Comparison of ENCODE assay signal across 11 cellular contexts in genomic region chr12:124656214-124656516, GRCh38.
DNase-seq lines count a peak whose midpoint lies in the region; ATAC-seq, FAIRE-seq and TF ChIP-seq lines count a peak whose summit lies in the region.
"Had no signal": no experiment of that assay in that cellular context is flagged by ENCODE, and none has a peak within 500 bp of the region (broad histone marks: within the 10 kb centered on the region; RNA-seq: fewer than 3 reads in every experiment).

No MANE protein-coding gene starts in this region.

- peaks cover 32 to 68% (median 54%) of the 10 kb centered on the region in 10 experiments for H3K4me1 ChIP-seq in BLaER1 treated with 17β-estradiol and CSF1 and Interleukin-3, amounts not matched to agents 10 nM and 100 nM
- H3K4me1 ChIP-seq in gastroesophageal sphincter (peaks cover 0 to 57% (median 23%) of the 10 kb centered on the region in 3 donors), skeletal muscle satellite cell (ENCODE audit: control insufficient read depth, insufficient read depth, low read length) (peaks cover 56% of the 10 kb centered on the region)

- peak overlapping the region in 1 of 10 experiments; percentile 40; a peak in 2 of 20 replicates for H3K4me3 ChIP-seq in BLaER1 treated with 17β-estradiol and CSF1 and Interleukin-3, amounts not matched to agents 10 nM and 100 nM
- H3K4me3 ChIP-seq in gastroesophageal sphincter (no peak overlapping the region), skeletal muscle satellite cell (ENCODE audit: low read length) (no peak overlapping the region)

- 49% methylated on average over 2 of the region's 3 CpGs; no CpG with 5 or more reads in 1 of the 2 donors for WGBS in gastroesophageal sphincter (ENCODE audit: low coverage in 1 of 2), 2 donors

- TF ChIP-seq POLR2A in gastroesophageal sphincter (IDR thresholded peaks at IDR 0.05) (no peak), H54 (IDR thresholded peaks at IDR 0.05; ENCODE audit: low read depth, low read length) (no peak)

- H3K9me3 ChIP-seq in BLaER1 treated with 17β-estradiol and CSF1 and Interleukin-3, amounts not matched to agents 10 nM and 100 nM (replicated peaks in 1 of 11): no peaks in the 10 kb centered on the region
- H3K9me3 ChIP-seq in gastroesophageal sphincter: no peaks in the 10 kb centered on the region
- H3K9me3 ChIP-seq in skeletal muscle satellite cell (replicated peaks; ENCODE audit: low read length): no peaks in the 10 kb centered on the region

- ATAC-seq in gastroesophageal sphincter: no peak
- ATAC-seq: PC-3 had no signal

- no peak for FAIRE-seq in H54 (lab: Jason Lieb, UNC)

- H3K4me2 ChIP-seq in BLaER1 treated with 17β-estradiol and CSF1 and Interleukin-3, amounts not matched to agents 10 nM and 100 nM: peak overlapping the region; percentile 67 to 89 (median 73)
- peak overlapping the region; percentile 78 for H3K4me2 ChIP-seq in skeletal muscle satellite cell (ENCODE audit: low read length)

- peak overlapping the region in 7 of 11 experiments; percentile 18 to 68 (median 52); a peak in 12 of 22 replicates for H3K27ac ChIP-seq in BLaER1 treated with 17β-estradiol and CSF1 and Interleukin-3, amounts not matched to agents 10 nM and 100 nM
- H3K27ac ChIP-seq in angular gyrus (ENCODE audit: low read depth, low read length): peak overlapping the region; percentile 91
- H3K27ac ChIP-seq in gastroesophageal sphincter: peak overlapping the region; percentile 64 to 90 (median 83)

- peak overlapping the region in 7 of 11 experiments; percentile 18 to 61 (median 38); a peak in 10 of 22 replicates for H3K9ac ChIP-seq in BLaER1 treated with 17β-estradiol and CSF1 and Interleukin-3, amounts not matched to agents 10 nM and 100 nM
- H3K9ac ChIP-seq in skeletal muscle satellite cell (ENCODE audit: low read depth, low read length): no peak overlapping the region

- no peak for TF ChIP-seq CTCF in gastroesophageal sphincter (IDR thresholded peaks at IDR 0.05)

- DNase-seq in AG08396 (ENCODE audit: low spot score) (no peak), NCI-H748 treated with DMSO at 0.1 percent for 48 hours (lab: John Stamatoyannopoulos, UW) (no peak), H54 (ENCODE audit: insufficient read length, low spot score) (no peak), cerebellar nuclear complex (lab: John Stamatoyannopoulos, UW) (no peak)
- DNase-seq: activated naive CD4-positive, alpha-beta T cell treated with anti-CD3 and anti-CD28 coated beads for 36 hours; Karpas-422; PC-3 had no signal

- TF ChIP-seq EP300 in gastroesophageal sphincter (IDR thresholded peaks at IDR 0.05): no peak

- H3K27me3 ChIP-seq in BLaER1 treated with 17β-estradiol and CSF1 and Interleukin-3, amounts not matched to agents 10 nM and 100 nM: peaks cover 0 to 11% (median 0%) of the 10 kb centered on the region in 11 experiments; a peak in 1 of 22 replicates
- H3K27me3 ChIP-seq in gastroesophageal sphincter (no peaks in the 10 kb centered on the region), skeletal muscle satellite cell (ENCODE audit: control insufficient read depth, insufficient read depth, low read length) (peaks cover 7% of the 10 kb centered on the region)

- H3K36me3 ChIP-seq in BLaER1 treated with 17β-estradiol and CSF1 and Interleukin-3, amounts not matched to agents 10 nM and 100 nM: no peaks in the 10 kb centered on the region
- no peaks in the 10 kb centered on the region for H3K36me3 ChIP-seq in gastroesophageal sphincter
- H3K36me3 ChIP-seq in skeletal muscle satellite cell (ENCODE audit: insufficient read depth, low read length): no peaks in the 10 kb centered on the region

- no peaks in the 10 kb centered on the region for H4K20me1 ChIP-seq in BLaER1 treated with 17β-estradiol and CSF1 and Interleukin-3, amounts not matched to agents 10 nM and 100 nM
